ENCODE assay signal across 8 cellular contexts in genomic region chr13:96052655-96053002, GRCh38. TPM values are rescaled to one million over a fixed set of nuclear protein-coding genes. Genes with fewer than 3 reads are reported as not detected.
DNase-seq lines count a peak whose midpoint lies in the region; ATAC-seq and TF ChIP-seq lines count a peak whose summit lies in the region.

No MANE protein-coding gene starts in this region.

- DNase-seq in EH (ENCODE audit: low read depth) (peak; percentile 62), PC-9 (peak in 1 of 2 experiments; percentile 63), coronary artery (ENCODE audit: low spot score) (peak; percentile 83), lower lobe of right lung (no peak), type B pancreatic cell (ENCODE audit: extremely low spot score, unreplicated experiment) (no peak), occipital lobe (lab: John Stamatoyannopoulos, UW) (no peak)

- no peaks in the 10 kb centered on the region for H3K36me3 ChIP-seq in PC-9 (ENCODE audit: low read depth)
- no peaks in the 10 kb centered on the region for H3K36me3 ChIP-seq in lower lobe of right lung

- CTCF ChIA-PET in PC-9 (lab: Charles Lee), result no interaction called here

- H3K36me3 Mint-ChIP-seq in type B pancreatic cell, result peaks cover 12% of the 10 kb centered on the region

- H3K27ac Mint-ChIP-seq in type B pancreatic cell, result peak overlapping the region; percentile 91

- H3K79me2 ChIP-seq in PC-9 (ENCODE audit: low read depth), result peaks cover 51% of the 10 kb centered on the region

- H3F3A ChIP-seq in PC-9 (ENCODE audit: insufficient read depth, low read depth), result peaks cover 9% of the 10 kb centered on the region; the same call in 1 of the 2 replicates

- peaks cover 6% of the 10 kb centered on the region for H3K4me1 Mint-ChIP-seq in type B pancreatic cell (ENCODE audit: unreplicated experiment)

- H3K27me3 ChIP-seq in PC-9 (ENCODE audit: insufficient read depth, low read depth) (no peaks in the 10 kb centered on the region), lower lobe of right lung (ENCODE audit: low read depth) (no peaks in the 10 kb centered on the region)

- TF ChIP-seq CTCF in PC-9 (conservative IDR thresholded peaks at IDR 0.05) (no peak), coronary artery (IDR thresholded peaks at IDR 0.05) (no peak), lower lobe of right lung (IDR thresholded peaks at IDR 0.05) (no peak), type B pancreatic cell (conservative IDR thresholded peaks at IDR 0.05) (no peak)

- H3K9me3 ChIP-seq in PC-9 (ENCODE audit: insufficient read depth, low read depth) (no peaks in the 10 kb centered on the region), lower lobe of right lung (no peaks in the 10 kb centered on the region)

- intact Hi-C loops in PC-9 (cut with micrococcal nuclease; ENCODE audit: unreplicated experiment), result loop anchor here (1.0 kb wide), 1 partner anchor 1381 kb away; no protein-coding TSS in a partner anchor
- intact Hi-C loops in lower lobe of right lung (cut with DNase I), result no loop called here

- no peaks in the 10 kb centered on the region; the same call in 1 of the 2 replicates for H4K20me1 ChIP-seq in PC-9 (ENCODE audit: insufficient read depth)

- peak overlapping the region; percentile 82; the same call in 1 of the 2 replicates for H3K27ac ChIP-seq in PC-9
- H3K27ac ChIP-seq in coronary artery, result peak overlapping the region; percentile 86 to 92
- peak overlapping the region; percentile 88 for H3K27ac ChIP-seq in lower lobe of right lung

- no peaks in the 10 kb centered on the region for H3K27me3 Mint-ChIP-seq in type B pancreatic cell

- H3K4me3 ChIP-seq in PC-9 (peak overlapping the region; percentile 85), coronary artery (peak overlapping the region; percentile 91), lower lobe of right lung (peak overlapping the region; percentile 81)

- H3K4me1 ChIP-seq in PC-9 (replicated peaks; ENCODE audit: insufficient read depth) (peaks cover 9% of the 10 kb centered on the region), lower lobe of right lung (peaks cover 4% of the 10 kb centered on the region)

- no TSS peak for BruUV-seq in PC-9 (replicated peaks; lab: Mats Ljungman, UMichigan)

- H3K4me2 ChIP-seq in PC-9, result peak overlapping the region; percentile 81

- H3K9me2 ChIP-seq in PC-9 (ENCODE audit: insufficient read depth), result no peaks in the 10 kb centered on the region

- H3K9me3 Mint-ChIP-seq in type B pancreatic cell, result no peaks in the 10 kb centered on the region

- POLR2A ChIA-PET in PC-9 (lab: Charles Lee; ENCODE audit: unreplicated experiment), result interaction anchor here (0.6 kb wide), 2 partner anchors 8 to 391 kb away, joined by 4 to 7 read pairs; no protein-coding TSS in a partner anchor

- H2AFZ ChIP-seq in PC-9, result peak overlapping the region; percentile 94

- ATAC-seq in GM21423 (IDR thresholded peaks at IDR 0.05; ENCODE audit: unreplicated experiment) (peak; percentile 51), HG03575 (IDR thresholded peaks at IDR 0.05; ENCODE audit: extremely low read depth, insufficient number of reproducible peaks, low FRiP score, unreplicated experiment) (peak; percentile 33), lower lobe of right lung (peak; percentile 72 to 81)

- peak overlapping the region; percentile 98 for H3K4me3 Mint-ChIP-seq in type B pancreatic cell

RNA-seq across cellular contexts. Expression of gene UGGT2, which starts 0.6 kb away (rescaled TPM):
- total RNA-seq in PC-9 (2021), result 27.5 and 27.7 TPM in 2 replicates
- total RNA-seq in lower lobe of right lung, result 18.0 TPM
- 20.8 and 38.5 TPM in 2 replicates for total RNA-seq in type B pancreatic cell (ENCODE audit: low replicate concordance)
- total RNA-seq in occipital lobe, result 81.6 TPM

RNA-seq across cellular contexts. Expression of gene HS6ST3, which starts 37.3 kb away (rescaled TPM):
- total RNA-seq in PC-9 (2021) (not detected in 2 replicates), lower lobe of right lung (0.06 TPM), type B pancreatic cell (ENCODE audit: low replicate concordance) (4.2 and 4.7 TPM in 2 replicates), occipital lobe (8.4 TPM)

Comparison
In these comparisons a context has a peak if more than half of its experiments do, and no peak if none do; other contexts are left out.
1. DNase-seq: peak in EH (single experiment) and coronary artery (single experiment); none in lower lobe of right lung (single experiment), type B pancreatic cell (single experiment) and occipital lobe (single experiment).
2. Peak in every context shown above with its lines, with median percentiles within 50 percentile points of each other: ATAC-seq, H3K27ac ChIP-seq and H3K4me3 ChIP-seq.